Comparison of ENCODE assay signal across 10 cellular contexts in the genomic region with DNA sequence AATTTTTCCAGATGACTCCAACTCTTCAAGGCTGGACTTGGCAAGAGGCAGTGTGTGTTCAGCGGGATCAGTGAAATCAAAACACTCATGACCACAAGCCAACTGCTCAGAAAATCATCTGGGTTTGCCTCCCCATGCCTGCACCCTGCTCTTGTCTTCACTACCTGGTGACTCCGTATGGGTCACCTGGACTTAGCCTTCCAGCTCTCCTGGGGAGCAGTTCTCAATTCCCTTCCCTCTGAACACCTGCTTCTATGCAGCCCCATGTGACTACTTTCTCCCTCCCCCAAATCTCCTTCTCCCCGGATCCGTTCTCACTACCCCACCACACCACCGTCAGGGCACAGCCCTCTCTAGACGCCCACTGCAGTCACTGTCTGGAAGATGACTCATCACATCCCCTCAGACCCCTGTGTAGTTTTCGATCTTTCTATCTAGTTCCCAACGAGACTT.
DNase-seq lines count a peak whose midpoint lies in the region; ATAC-seq and TF ChIP-seq lines count a peak whose summit lies in the region.
"Had no signal": no experiment of that assay in that cellular context is flagged by ENCODE, and none has a peak within 500 bp of the region (broad histone marks: within the 10 kb centered on the region; RNA-seq: fewer than 3 reads in every experiment).

No MANE protein-coding gene starts in this region.

- no peaks in the 10 kb centered on the region for H3K27me3 ChIP-seq in esophagus muscularis mucosa
- H3K27me3 ChIP-seq: tibial artery had no signal

- H3K27ac ChIP-seq in esophagus muscularis mucosa (replicated peaks in 1 of 4): no peak overlapping the region
- H3K27ac ChIP-seq: tibial artery had no signal

- 75% methylated on average over 8 of the region's 8 CpGs for WGBS in esophagus muscularis mucosa

- no peak for TF ChIP-seq POLR2A in esophagus muscularis mucosa (IDR thresholded peaks at IDR 0.05; ENCODE audit: low read depth)

- H3K9me3 ChIP-seq in esophagus muscularis mucosa: no peaks in the 10 kb centered on the region
- H3K9me3 ChIP-seq: tibial artery had no signal

- TF ChIP-seq EP300 in esophagus muscularis mucosa (IDR thresholded peaks at IDR 0.05): no peak

- no peaks in the 10 kb centered on the region for H3K4me1 ChIP-seq in esophagus muscularis mucosa
- H3K4me1 ChIP-seq: tibial artery had no signal

- H3K36me3 ChIP-seq in esophagus muscularis mucosa: no peaks in the 10 kb centered on the region
- H3K36me3 ChIP-seq: tibial artery had no signal

- ATAC-seq in GM18502 (IDR thresholded peaks at IDR 0.05; ENCODE audit: poor library complexity, unreplicated experiment) (peak; percentile 86), GM21717 (IDR thresholded peaks at IDR 0.05; ENCODE audit: unreplicated experiment) (peak; percentile 49)

- TF ChIP-seq CTCF in esophagus muscularis mucosa (IDR thresholded peaks at IDR 0.05): no peak

- intact Hi-C loops in esophagus muscularis mucosa (cut with DNase I): no loop called here

- no peak overlapping the region for H3K4me3 ChIP-seq in esophagus muscularis mucosa
- H3K4me3 ChIP-seq: tibial artery had no signal

- DNase-seq in NAMALWA (ENCODE audit: low spot score): peak; percentile 36
- peak; percentile 44 for DNase-seq in myocyte (ENCODE audit: low read depth)
- DNase-seq in esophagus muscularis mucosa (ENCODE audit: extremely low spot score): no peak
- DNase-seq in activated CD4-positive, alpha-beta T cell treated with anti-CD3 and anti-CD28 coated beads for 4 hours: no peak
- no peak for DNase-seq in NCI-H82 (lab: John Stamatoyannopoulos, UW)
- no peak for DNase-seq in DMS79 (lab: John Stamatoyannopoulos, UW)
- DNase-seq: hypothalamus had no signal

Comparison
In these comparisons a context has a peak if more than half of its experiments do, and no peak if none do; other contexts are left out.
1. DNase-seq: peak in NAMALWA (single experiment) and myocyte (single experiment); none in esophagus muscularis mucosa (single experiment), activated CD4-positive, alpha-beta T cell treated with anti-CD3 and anti-CD28 coated beads for 4 hours (0 of 2), NCI-H82 (single experiment) and DMS79 (single experiment).